1 cellular context compared by ENCODE assay signal in genomic region chr4:139453041-139453370, GRCh38.
TF ChIP-seq lines count a peak whose summit lies in the region.

No MANE protein-coding gene starts in this region.

TF ChIP-seq in GM23338, 12 proteins besides CTCF, POLR2A, EP300 and RAD21 (continued from another document):
- no peak for TF ChIP-seq ZNF462 (CRISPR knock-in tag; IDR thresholded peaks at IDR 0.05)
- no peak for TF ChIP-seq ZNF331 (CRISPR knock-in tag; IDR thresholded peaks at IDR 0.05; ENCODE audit: low read depth)
- no peak for TF ChIP-seq POLR2AphosphoS5 (IDR thresholded peaks at IDR 0.05; ENCODE audit: low read depth)
- no peak for TF ChIP-seq EZH2phosphoT487 (IDR thresholded peaks at IDR 0.05; ENCODE audit: unreplicated experiment)
